ENCODE assay signal across 10 cellular contexts in the genomic region with DNA sequence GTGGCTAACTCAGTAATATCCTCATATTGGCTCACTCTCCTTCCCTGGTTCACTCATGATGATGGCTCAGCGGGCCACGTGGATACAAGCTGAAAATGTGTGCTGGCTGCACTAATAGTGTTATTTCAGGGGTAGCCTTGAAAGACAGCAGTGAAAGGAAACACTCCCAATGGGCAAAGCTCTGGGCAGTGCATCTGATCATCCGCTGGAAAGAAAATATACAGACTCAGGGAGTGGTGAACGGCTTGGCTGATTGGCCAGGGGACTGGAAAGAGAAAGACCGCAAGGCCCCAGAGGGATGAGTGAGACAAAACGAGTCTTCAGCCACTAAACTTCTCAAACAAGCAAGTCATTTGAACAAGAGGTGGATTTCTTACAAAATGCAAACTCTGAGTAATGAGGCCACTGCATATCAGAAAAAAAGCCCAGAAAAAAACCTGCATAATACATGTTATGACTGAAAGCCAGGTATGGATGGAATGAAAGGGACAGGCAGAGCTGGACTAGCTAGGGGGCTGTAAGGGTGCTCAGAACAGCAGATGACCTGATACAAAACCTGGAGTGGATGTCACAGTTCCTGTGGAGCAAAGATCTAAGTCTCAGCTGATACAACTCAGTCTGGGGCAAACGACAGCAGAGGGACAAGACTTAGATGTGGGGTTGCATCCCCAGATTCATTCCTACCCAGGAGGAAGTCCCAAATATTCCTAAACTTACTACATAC. TPM values are rescaled to one million over a fixed set of nuclear protein-coding genes. Genes with fewer than 3 reads are reported as not detected.
DNase-seq lines count a peak whose midpoint lies in the region; ATAC-seq and TF ChIP-seq lines count a peak whose summit lies in the region.
"Had no signal": no experiment of that assay in that cellular context is flagged by ENCODE, and none has a peak within 500 bp of the region (broad histone marks: within the 10 kb centered on the region; RNA-seq: fewer than 3 reads in every experiment).

No MANE protein-coding gene starts in this region.

- peaks cover 42% of the 10 kb centered on the region for H3K36me3 Mint-ChIP-seq in activated naive CD4-positive, alpha-beta T cell treated with anti-CD3 and anti-CD28 coated beads, Interleukin-2, amount 10 ng/mL, durations not matched to agents 7 days and 5 days
- H3K36me3 Mint-ChIP-seq in activated naive CD8-positive, alpha-beta T cell treated with anti-CD3 and anti-CD28 coated beads for 36 hours = peaks cover 17% of the 10 kb centered on the region
- peaks cover 22% of the 10 kb centered on the region for H3K36me3 Mint-ChIP-seq in type B pancreatic cell

- TF ChIP-seq CTCF in type B pancreatic cell (conservative IDR thresholded peaks at IDR 0.05) = no peak

- CTCF ChIA-PET in activated naive CD4-positive, alpha-beta T cell treated with anti-CD3 and anti-CD28 coated beads, Interleukin-2, amount 10 ng/mL, durations not matched to agents 7 days and 5 days (lab: Charles Lee) = interaction anchor here (0.8 to 5.5 kb wide), 26 partner anchors 10 to 292 kb away, joined by 3 to 123 read pairs (median 6); partner anchors contain the start of gene CMTM6

- H3K4me1 Mint-ChIP-seq in activated naive CD4-positive, alpha-beta T cell treated with anti-CD3 and anti-CD28 coated beads, Interleukin-2, amount 10 ng/mL, durations not matched to agents 7 days and 5 days = peaks cover 59% of the 10 kb centered on the region
- H3K4me1 Mint-ChIP-seq in activated naive CD8-positive, alpha-beta T cell treated with anti-CD3 and anti-CD28 coated beads for 36 hours = peaks cover 23% of the 10 kb centered on the region
- H3K4me1 Mint-ChIP-seq in type B pancreatic cell (ENCODE audit: unreplicated experiment) = peaks cover 14% of the 10 kb centered on the region

- H3K27ac Mint-ChIP-seq in activated naive CD4-positive, alpha-beta T cell treated with anti-CD3 and anti-CD28 coated beads, Interleukin-2, amount 10 ng/mL, durations not matched to agents 7 days and 5 days = peak overlapping the region; percentile 24
- peak overlapping the region; percentile 9 for H3K27ac Mint-ChIP-seq in activated naive CD8-positive, alpha-beta T cell treated with anti-CD3 and anti-CD28 coated beads for 36 hours
- H3K27ac Mint-ChIP-seq in type B pancreatic cell = no peak overlapping the region

- DNase-seq in activated naive CD4-positive, alpha-beta T cell treated with anti-CD3 and anti-CD28 coated beads, Interleukin-2, amount 10 ng/mL, durations not matched to agents 7 days and 5 days = no peak
- no peak for DNase-seq in activated naive CD4-positive, alpha-beta T cell treated with anti-CD3 and anti-CD28 coated beads, Interleukin-2, amount 50 U/mL, for 16 hours
- DNase-seq in activated naive CD8-positive, alpha-beta T cell treated with anti-CD3 and anti-CD28 coated beads for 36 hours = no peak
- no peak for DNase-seq in type B pancreatic cell (ENCODE audit: extremely low spot score, unreplicated experiment)
- DNase-seq in cerebellum (ENCODE audit: low spot score) = no peak
- no peak for DNase-seq in Ammon's horn (ENCODE audit: low spot score)
- no peak for DNase-seq in amniotic stem cell (lab: John Stamatoyannopoulos, UW)
- DNase-seq: activated gamma-delta T cell treated with Interleukin-2 at 50 U/mL for 16 hours, NCI-H69 had no signal

- H3K9me3 Mint-ChIP-seq in activated naive CD4-positive, alpha-beta T cell treated with anti-CD3 and anti-CD28 coated beads, Interleukin-2, amount 10 ng/mL, durations not matched to agents 7 days and 5 days = no peaks in the 10 kb centered on the region
- H3K9me3 Mint-ChIP-seq in activated naive CD8-positive, alpha-beta T cell treated with anti-CD3 and anti-CD28 coated beads for 36 hours = no peaks in the 10 kb centered on the region
- no peaks in the 10 kb centered on the region for H3K9me3 Mint-ChIP-seq in type B pancreatic cell

- H3K4me3 Mint-ChIP-seq in activated naive CD4-positive, alpha-beta T cell treated with anti-CD3 and anti-CD28 coated beads, Interleukin-2, amount 10 ng/mL, durations not matched to agents 7 days and 5 days = no peak overlapping the region
- H3K4me3 Mint-ChIP-seq in activated naive CD8-positive, alpha-beta T cell treated with anti-CD3 and anti-CD28 coated beads for 36 hours = no peak overlapping the region
- peak overlapping the region; percentile 8 for H3K4me3 Mint-ChIP-seq in type B pancreatic cell

- ATAC-seq in HG03064 (IDR thresholded peaks at IDR 0.05; ENCODE audit: low read depth, unreplicated experiment) = peak; percentile 20

- no peaks in the 10 kb centered on the region for H3K27me3 Mint-ChIP-seq in activated naive CD4-positive, alpha-beta T cell treated with anti-CD3 and anti-CD28 coated beads, Interleukin-2, amount 10 ng/mL, durations not matched to agents 7 days and 5 days
- no peaks in the 10 kb centered on the region for H3K27me3 Mint-ChIP-seq in activated naive CD8-positive, alpha-beta T cell treated with anti-CD3 and anti-CD28 coated beads for 36 hours
- no peaks in the 10 kb centered on the region for H3K27me3 Mint-ChIP-seq in type B pancreatic cell

RNA-seq across cellular contexts. Expression of gene CMTM6, which starts 33.3 kb away (rescaled TPM):
- 10 to 100 TPM; 51.5 to 52.7 TPM for total RNA-seq in activated naive CD8-positive, alpha-beta T cell treated with anti-CD3 and anti-CD28 coated beads for 36 hours
- 37.5 and 51.2 TPM in 2 replicates for total RNA-seq in type B pancreatic cell (ENCODE audit: low replicate concordance)
- 30.7 TPM for total RNA-seq in cerebellum
